Comparison of ENCODE assay signal across 1 cellular context in the genomic region with DNA sequence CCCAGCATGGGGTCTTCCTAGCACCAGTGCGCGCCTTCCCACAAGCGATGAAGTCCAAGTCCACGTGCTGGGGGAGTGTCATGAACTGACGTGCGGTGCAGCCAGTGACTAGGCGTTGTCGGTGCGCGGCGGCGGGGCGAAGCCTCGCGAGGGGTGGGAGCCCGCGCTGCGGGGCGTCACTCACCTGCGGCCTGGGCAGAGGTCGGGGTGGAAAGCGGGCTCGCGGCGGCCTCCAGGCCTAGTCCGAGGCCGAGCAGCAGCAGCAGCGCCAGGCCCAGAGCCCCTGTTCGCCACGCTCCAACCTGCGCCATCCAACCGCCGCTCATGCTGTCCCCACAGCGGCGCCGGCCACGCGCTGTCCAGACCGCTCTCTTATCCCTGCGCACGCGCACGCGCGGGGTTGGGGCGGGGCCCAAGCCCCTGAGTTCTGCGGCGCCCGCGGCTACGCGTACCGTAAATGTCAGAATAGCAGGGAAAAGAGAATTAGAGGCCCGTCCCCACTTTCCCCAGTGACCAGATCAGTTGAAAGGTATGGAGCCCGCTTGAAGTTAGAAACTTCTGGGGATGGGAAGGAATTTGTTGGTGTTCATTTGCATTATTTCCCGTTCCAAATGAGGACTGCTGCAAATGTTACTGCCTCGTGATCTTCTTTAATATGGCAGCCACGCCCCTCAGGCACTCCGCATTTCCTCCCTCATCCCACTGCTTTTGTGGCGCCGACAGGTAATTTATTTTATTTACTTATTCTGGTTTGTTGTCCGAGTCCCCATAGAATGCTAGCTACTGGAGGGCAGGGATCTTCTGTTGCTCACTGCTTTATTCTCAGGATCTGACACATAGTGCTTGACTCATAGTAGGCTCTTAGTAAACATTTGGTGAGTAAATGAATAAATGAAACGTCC.
TF ChIP-seq lines count a peak whose summit lies in the region.

A gene (minus strand): TSS at position 394 of the 902 bp plus-strand sequence. CDS start 68 bp downstream, at position 326.

TF ChIP-seq in SK-N-SH, 30 proteins besides CTCF, POLR2A, EP300 and RAD21 (continued from another document):
- TF ChIP-seq, protein P1, sequence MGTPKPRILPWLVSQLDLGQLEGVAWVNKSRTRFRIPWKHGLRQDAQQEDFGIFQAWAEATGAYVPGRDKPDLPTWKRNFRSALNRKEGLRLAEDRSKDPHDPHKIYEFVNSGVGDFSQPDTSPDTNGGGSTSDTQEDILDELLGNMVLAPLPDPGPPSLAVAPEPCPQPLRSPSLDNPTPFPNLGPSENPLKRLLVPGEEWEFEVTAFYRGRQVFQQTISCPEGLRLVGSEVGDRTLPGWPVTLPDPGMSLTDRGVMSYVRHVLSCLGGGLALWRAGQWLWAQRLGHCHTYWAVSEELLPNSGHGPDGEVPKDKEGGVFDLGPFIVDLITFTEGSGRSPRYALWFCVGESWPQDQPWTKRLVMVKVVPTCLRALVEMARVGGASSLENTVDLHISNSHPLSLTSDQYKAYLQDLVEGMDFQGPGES (IDR thresholded peaks at IDR 0.05; ENCODE audit: low read depth, low read length): no peak
- TF ChIP-seq FOXJ3 (CRISPR knock-in tag; IDR thresholded peaks at IDR 0.05) (no peak), EZH2phosphoT487 (IDR thresholded peaks at IDR 0.05; ENCODE audit: borderline replicate concordance, low read depth) (no peak), SIN3A (IDR thresholded peaks at IDR 0.05; ENCODE audit: borderline replicate concordance, low read depth, low read length) (peak; percentile 97), YY1 (IDR thresholded peaks at IDR 0.05; ENCODE audit: low read depth) (peak; percentile 45; the same call in 1 of the 2 replicates), RXRA (IDR thresholded peaks at IDR 0.05; ENCODE audit: borderline replicate concordance, low read depth) (no peak), SMC3 (IDR thresholded peaks at IDR 0.05; ENCODE audit: low read depth, low read length) (no peak), JUND (IDR thresholded peaks at IDR 0.05) (no peak), ELF1 (IDR thresholded peaks at IDR 0.05) (no peak), MXI1 (IDR thresholded peaks at IDR 0.05; ENCODE audit: low read depth, low read length) (peak; percentile 98), TCF12 (IDR thresholded peaks at IDR 0.05) (no peak), CHD2 (IDR thresholded peaks at IDR 0.05; ENCODE audit: low read length, partially characterized antibody) (peak; percentile 98), NRF1 (IDR thresholded peaks at IDR 0.05; ENCODE audit: low read depth, low read length) (peak; percentile 96), NFIC (IDR thresholded peaks at IDR 0.05; ENCODE audit: borderline replicate concordance) (no peak), FOXM1 (IDR thresholded peaks at IDR 0.05; ENCODE audit: low read depth) (no peak), TAF1 (IDR thresholded peaks at IDR 0.05; ENCODE audit: borderline replicate concordance, low read depth, low read length) (peak; percentile 12; the same call in 1 of the 2 replicates), RFX5 (IDR thresholded peaks at IDR 0.05; ENCODE audit: low read length) (no peak), GATA2 (CRISPR knock-in tag; IDR thresholded peaks at IDR 0.05) (no peak)
- TF ChIP-seq, protein P2, sequence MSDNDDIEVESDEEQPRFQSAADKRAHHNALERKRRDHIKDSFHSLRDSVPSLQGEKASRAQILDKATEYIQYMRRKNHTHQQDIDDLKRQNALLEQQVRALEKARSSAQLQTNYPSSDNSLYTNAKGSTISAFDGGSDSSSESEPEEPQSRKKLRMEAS (IDR thresholded peaks at IDR 0.05; ENCODE audit: low read depth): peak; percentile 97
- TF ChIP-seq, protein P3, sequence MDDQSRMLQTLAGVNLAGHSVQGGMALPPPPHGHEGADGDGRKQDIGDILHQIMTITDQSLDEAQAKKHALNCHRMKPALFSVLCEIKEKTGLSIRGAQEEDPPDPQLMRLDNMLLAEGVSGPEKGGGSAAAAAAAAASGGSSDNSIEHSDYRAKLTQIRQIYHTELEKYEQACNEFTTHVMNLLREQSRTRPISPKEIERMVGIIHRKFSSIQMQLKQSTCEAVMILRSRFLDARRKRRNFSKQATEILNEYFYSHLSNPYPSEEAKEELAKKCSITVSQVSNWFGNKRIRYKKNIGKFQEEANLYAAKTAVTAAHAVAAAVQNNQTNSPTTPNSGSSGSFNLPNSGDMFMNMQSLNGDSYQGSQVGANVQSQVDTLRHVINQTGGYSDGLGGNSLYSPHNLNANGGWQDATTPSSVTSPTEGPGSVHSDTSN (IDR thresholded peaks at IDR 0.05): peak; percentile 96
- TF ChIP-seq, protein P4, sequence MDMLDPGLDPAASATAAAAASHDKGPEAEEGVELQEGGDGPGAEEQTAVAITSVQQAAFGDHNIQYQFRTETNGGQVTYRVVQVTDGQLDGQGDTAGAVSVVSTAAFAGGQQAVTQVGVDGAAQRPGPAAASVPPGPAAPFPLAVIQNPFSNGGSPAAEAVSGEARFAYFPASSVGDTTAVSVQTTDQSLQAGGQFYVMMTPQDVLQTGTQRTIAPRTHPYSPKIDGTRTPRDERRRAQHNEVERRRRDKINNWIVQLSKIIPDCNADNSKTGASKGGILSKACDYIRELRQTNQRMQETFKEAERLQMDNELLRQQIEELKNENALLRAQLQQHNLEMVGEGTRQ (IDR thresholded peaks at IDR 0.05; ENCODE audit: borderline replicate concordance, low read depth, low read length): peak; percentile 44; the same call in 1 of the 2 replicates
- TF ChIP-seq, protein P5, sequence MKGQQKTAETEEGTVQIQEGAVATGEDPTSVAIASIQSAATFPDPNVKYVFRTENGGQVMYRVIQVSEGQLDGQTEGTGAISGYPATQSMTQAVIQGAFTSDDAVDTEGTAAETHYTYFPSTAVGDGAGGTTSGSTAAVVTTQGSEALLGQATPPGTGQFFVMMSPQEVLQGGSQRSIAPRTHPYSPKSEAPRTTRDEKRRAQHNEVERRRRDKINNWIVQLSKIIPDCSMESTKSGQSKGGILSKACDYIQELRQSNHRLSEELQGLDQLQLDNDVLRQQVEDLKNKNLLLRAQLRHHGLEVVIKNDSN (IDR thresholded peaks at IDR 0.05; ENCODE audit: borderline replicate concordance, low read depth): peak; percentile 84; the same call in 1 of the 2 replicates
- TF ChIP-seq, protein P6, sequence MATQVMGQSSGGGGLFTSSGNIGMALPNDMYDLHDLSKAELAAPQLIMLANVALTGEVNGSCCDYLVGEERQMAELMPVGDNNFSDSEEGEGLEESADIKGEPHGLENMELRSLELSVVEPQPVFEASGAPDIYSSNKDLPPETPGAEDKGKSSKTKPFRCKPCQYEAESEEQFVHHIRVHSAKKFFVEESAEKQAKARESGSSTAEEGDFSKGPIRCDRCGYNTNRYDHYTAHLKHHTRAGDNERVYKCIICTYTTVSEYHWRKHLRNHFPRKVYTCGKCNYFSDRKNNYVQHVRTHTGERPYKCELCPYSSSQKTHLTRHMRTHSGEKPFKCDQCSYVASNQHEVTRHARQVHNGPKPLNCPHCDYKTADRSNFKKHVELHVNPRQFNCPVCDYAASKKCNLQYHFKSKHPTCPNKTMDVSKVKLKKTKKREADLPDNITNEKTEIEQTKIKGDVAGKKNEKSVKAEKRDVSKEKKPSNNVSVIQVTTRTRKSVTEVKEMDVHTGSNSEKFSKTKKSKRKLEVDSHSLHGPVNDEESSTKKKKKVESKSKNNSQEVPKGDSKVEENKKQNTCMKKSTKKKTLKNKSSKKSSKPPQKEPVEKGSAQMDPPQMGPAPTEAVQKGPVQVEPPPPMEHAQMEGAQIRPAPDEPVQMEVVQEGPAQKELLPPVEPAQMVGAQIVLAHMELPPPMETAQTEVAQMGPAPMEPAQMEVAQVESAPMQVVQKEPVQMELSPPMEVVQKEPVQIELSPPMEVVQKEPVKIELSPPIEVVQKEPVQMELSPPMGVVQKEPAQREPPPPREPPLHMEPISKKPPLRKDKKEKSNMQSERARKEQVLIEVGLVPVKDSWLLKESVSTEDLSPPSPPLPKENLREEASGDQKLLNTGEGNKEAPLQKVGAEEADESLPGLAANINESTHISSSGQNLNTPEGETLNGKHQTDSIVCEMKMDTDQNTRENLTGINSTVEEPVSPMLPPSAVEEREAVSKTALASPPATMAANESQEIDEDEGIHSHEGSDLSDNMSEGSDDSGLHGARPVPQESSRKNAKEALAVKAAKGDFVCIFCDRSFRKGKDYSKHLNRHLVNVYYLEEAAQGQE (IDR thresholded peaks at IDR 0.05; ENCODE audit: low read depth, low read length): no peak
